ENCODE assay signal across 9 cellular contexts in genomic region chr14:68249534-68250517, GRCh38.
A peak's percentile ranks its signal among the peaks of the same experiment; 100 is the strongest.
DNase-seq lines count a peak whose midpoint lies in the region; ATAC-seq, FAIRE-seq and TF ChIP-seq lines count a peak whose summit lies in the region.
"Had no signal": no experiment of that assay in that cellular context is flagged by ENCODE, and none has a peak within 500 bp of the region (broad histone marks: within the 10 kb centered on the region; RNA-seq: fewer than 3 reads in every experiment).

No MANE protein-coding gene starts in this region.

- H3K79me2 ChIP-seq in PC-9 (ENCODE audit: low read depth), result no peaks in the 10 kb centered on the region

- H3K36me3 ChIP-seq in Caco-2 (ENCODE audit: control insufficient read depth, insufficient read depth, low read length) (no peaks in the 10 kb centered on the region), PC-9 (ENCODE audit: low read depth) (no peaks in the 10 kb centered on the region), pancreas (no peaks in the 10 kb centered on the region)

- H3K9me2 ChIP-seq in PC-9 (ENCODE audit: insufficient read depth), result no peaks in the 10 kb centered on the region

- BruUV-seq in Caco-2 (replicated peaks; lab: Mats Ljungman, UMichigan) (no TSS peak), PC-9 (replicated peaks; lab: Mats Ljungman, UMichigan) (no TSS peak)

- H3K4me1 Mint-ChIP-seq in Caco-2 (ENCODE audit: low read depth, unreplicated experiment), result peaks cover 53% of the 10 kb centered on the region

- H3K9me3 Mint-ChIP-seq in Caco-2 (ENCODE audit: unreplicated experiment), result no peaks in the 10 kb centered on the region

- intact Hi-C loops in Caco-2 (cut with micrococcal nuclease; ENCODE audit: unreplicated experiment) (loop anchor here (2.0 to 10.0 kb wide), 6 partner anchors 112 to 413 kb away; no protein-coding TSS in a partner anchor), PC-9 (cut with micrococcal nuclease; ENCODE audit: unreplicated experiment) (loop anchor here (1.0 to 5.0 kb wide), 9 partner anchors 57 to 437 kb away; no protein-coding TSS in a partner anchor), pancreas (cut with DNase I) (loop anchor here in 2 of 3 donors (5.0 to 10.0 kb wide), 4 partner anchors 315 to 565 kb away; no protein-coding TSS in a partner anchor), head of caudate nucleus (cut with DNase I) (loop anchor here (5.0 kb wide), 1 partner anchor 572 kb away; no protein-coding TSS in a partner anchor)

- H3K4me3 ChIP-seq in Caco-2 (ENCODE audit: low read depth, low read length), result no peak overlapping the region
- H3K4me3 ChIP-seq in PC-9, result no peak overlapping the region; the same call in none of the 2 replicates
- H3K4me3 ChIP-seq in pancreas, result no peak overlapping the region

- WGBS in pancreas, 2 donors, result 67 to 76% methylated on average over 4 of the region's 4 CpGs

- H3K4me2 ChIP-seq in PC-9, result peak overlapping the region; percentile 57

- CTCF ChIA-PET in Caco-2 (lab: Charles Lee), result interaction anchor here (0.5 to 2.3 kb wide), 7 partner anchors 198 to 594 kb away, joined by 3 to 12 read pairs (median 4); no protein-coding TSS in a partner anchor
- CTCF ChIA-PET in PC-9 (lab: Charles Lee), result interaction anchor here (0.6 to 2.0 kb wide), 9 partner anchors 59 to 577 kb away, joined by 3 to 8 read pairs (median 3); no protein-coding TSS in a partner anchor

- no peaks in the 10 kb centered on the region for H3K9me3 ChIP-seq in Caco-2
- peaks cover 5% of the 10 kb centered on the region for H3K9me3 ChIP-seq in PC-9 (ENCODE audit: insufficient read depth, low read depth)
- no peaks in the 10 kb centered on the region for H3K9me3 ChIP-seq in pancreas

- H3K27me3 ChIP-seq in Caco-2 (replicated peaks; ENCODE audit: control insufficient read depth, insufficient read depth, low read length) (no peaks in the 10 kb centered on the region), PC-9 (ENCODE audit: insufficient read depth, low read depth) (no peaks in the 10 kb centered on the region), pancreas (no peaks in the 10 kb centered on the region)

- FAIRE-seq in endometrium (lab: Jason Lieb, UNC) (peak; percentile 90), pancreas (lab: Jason Lieb, UNC) (peak; percentile 41)

- no peak overlapping the region for H3K4me3 Mint-ChIP-seq in Caco-2 (ENCODE audit: unreplicated experiment)

- H3F3A ChIP-seq in PC-9 (ENCODE audit: insufficient read depth, low read depth), result peaks cover 48% of the 10 kb centered on the region

- H3K27me3 Mint-ChIP-seq in Caco-2 (ENCODE audit: insufficient read depth, unreplicated experiment), result no peaks in the 10 kb centered on the region

- TF ChIP-seq CTCF in Caco-2 (IDR thresholded peaks at IDR 0.05; ENCODE audit: insufficient read depth in 1 of 2, low read depth in 1 of 2, low read length in 1 of 2, severe bottlenecking in 1 of 2, unreplicated experiment in 1 of 2) (no peak), PC-9 (conservative IDR thresholded peaks at IDR 0.05) (no peak), pancreas (IDR thresholded peaks at IDR 0.05) (no peak)

- H3K36me3 Mint-ChIP-seq in Caco-2 (ENCODE audit: insufficient read depth, unreplicated experiment), result no peaks in the 10 kb centered on the region

- H3K27ac Mint-ChIP-seq in Caco-2 (ENCODE audit: unreplicated experiment), result peak overlapping the region; percentile 23

- DNase-seq in Caco-2 (peak; percentile 28 to 47), PC-9 (peak; percentile 25 to 89), pancreas (no peak), head of caudate nucleus (no peak), NCI-H524 (lab: John Stamatoyannopoulos, UW) (no peak), NCI-H1048 (lab: John Stamatoyannopoulos, UW) (no peak)
- DNase-seq: activated CD4-positive, alpha-beta T cell treated with anti-CD3 and anti-CD28 coated beads, Interleukin-2, amount 50 U/mL, for 48 hours had no signal

- H3K27ac ChIP-seq in PC-9 (peak overlapping the region; percentile 93), pancreas (peak overlapping the region in 2 of 4 donors; percentile 83 to 88)

- H2AFZ ChIP-seq in PC-9, result no peak overlapping the region

- ATAC-seq in pancreas (no peak), HG03442 (IDR thresholded peaks at IDR 0.05; ENCODE audit: unreplicated experiment) (no peak)

- H3K4me1 ChIP-seq in Caco-2 (peaks cover 59% of the 10 kb centered on the region), PC-9 (replicated peaks; ENCODE audit: insufficient read depth) (peaks cover 66% of the 10 kb centered on the region), pancreas (peaks cover 36 to 65% (median 38%) of the 10 kb centered on the region in 3 donors)

- H4K20me1 ChIP-seq in PC-9 (ENCODE audit: insufficient read depth), result no peaks in the 10 kb centered on the region

- POLR2A ChIA-PET in Caco-2 (lab: Charles Lee) (no interaction called here), PC-9 (lab: Charles Lee; ENCODE audit: unreplicated experiment) (interaction anchor here (0.5 to 1.0 kb wide), 5 partner anchors 180 to 433 kb away, joined by 3 to 4 read pairs (median 4); no protein-coding TSS in a partner anchor)

Comparison
In these comparisons a context has a peak if more than half of its experiments do, and no peak if none do; other contexts are left out.
1. DNase-seq: peak in Caco-2 (2 of 2) and PC-9 (2 of 2); none in pancreas (0 of 6), head of caudate nucleus (0 of 42), NCI-H524 (0 of 2) and NCI-H1048 (single experiment).